In genomic region chr6:3748726-3749389, GRCh38 we compare ENCODE assay signal across 11 cellular contexts. TPM values are rescaled to one million over a fixed set of nuclear protein-coding genes. Genes with fewer than 3 reads are reported as not detected.
DNase-seq lines count a peak whose midpoint lies in the region; ATAC-seq and TF ChIP-seq lines count a peak whose summit lies in the region.
"Had no signal": no experiment of that assay in that cellular context is flagged by ENCODE, and none has a peak within 500 bp of the region (broad histone marks: within the 10 kb centered on the region; RNA-seq: fewer than 3 reads in every experiment).

No MANE protein-coding gene starts in this region.

- H3K4me2 ChIP-seq in GM23338, result no peak overlapping the region
- peak overlapping the region; percentile 98 for H3K4me2 ChIP-seq in mammary epithelial cell (ENCODE audit: insufficient read depth, low read depth, low read length)

- H3K4me3 ChIP-seq in GM23338, result no peak overlapping the region
- peak overlapping the region in 2 of 3 experiments; percentile 75 to 93 for H3K4me3 ChIP-seq in mammary epithelial cell (replicated peaks in 1 of 3; ENCODE audit: insufficient read depth in 1 of 3, low read depth in 2 of 3, low read length in 3 of 3)
- H3K4me3 ChIP-seq in left lung, result peak overlapping the region in 1 of 2 donors; percentile 66

- H3K36me3 ChIP-seq in GM23338 (ENCODE audit: insufficient read depth), result no peaks in the 10 kb centered on the region
- H3K36me3 ChIP-seq in mammary epithelial cell (ENCODE audit: insufficient read depth, low read length), result peaks cover 3% of the 10 kb centered on the region
- peaks cover 0 to 4% of the 10 kb centered on the region in 2 donors for H3K36me3 ChIP-seq in left lung

- no peaks in the 10 kb centered on the region for H3K9me3 Mint-ChIP-seq in GM23338
- no peaks in the 10 kb centered on the region for H3K9me3 Mint-ChIP-seq in stimulated activated effector memory CD8-positive, alpha-beta T cell treated with anti-CD3 and anti-CD28 coated beads, Interleukin-12 subunit alpha, Interleukin-12 subunit beta, amount 100 ng/mL, for 72 hours
- H3K9me3 Mint-ChIP-seq: activated CD4-positive, alpha-beta memory T cell treated with anti-CD3 and anti-CD28 coated beads, Interleukin-2, amount 10 ng/mL, durations not matched to agents 7 days and 5 days; central memory CD8-positive, alpha-beta T cell had no signal

- no peaks in the 10 kb centered on the region for H4K20me1 ChIP-seq in GM23338 (replicated peaks; ENCODE audit: insufficient read depth)
- H4K20me1 ChIP-seq in mammary epithelial cell (ENCODE audit: insufficient read depth, low read length), result no peaks in the 10 kb centered on the region

- no peak for DNase-seq in GM23338 (ENCODE audit: low spot score)
- no peak for DNase-seq in mammary epithelial cell
- no peak for DNase-seq in left lung
- DNase-seq in stimulated activated effector memory CD8-positive, alpha-beta T cell treated with anti-CD3 and anti-CD28 coated beads, Interleukin-12 subunit alpha, Interleukin-12 subunit beta, amount 100 ng/mL, for 72 hours (ENCODE audit: low spot score in 2 of 2), result no peak
- DNase-seq in NCI-H748 treated with DMSO at 0.1 percent for 48 hours (lab: John Stamatoyannopoulos, UW), result no peak
- DNase-seq in NCI-H2107 treated with DMSO at 0.1 percent for 48 hours (lab: John Stamatoyannopoulos, UW; ENCODE audit: unreplicated experiment), result no peak
- no peak for DNase-seq in central memory CD4-positive, alpha-beta T cell
- DNase-seq: NCI-H1092 had no signal

- 78% methylated on average over 6 of the region's 7 CpGs for WGBS in mammary epithelial cell (ENCODE audit: low coverage, missing lambda C conversion rate)

- H2AFZ ChIP-seq in GM23338 (no peak overlapping the region), mammary epithelial cell (ENCODE audit: low read depth, low read length) (no peak overlapping the region)

- in situ Hi-C loops in mammary epithelial cell (cut with MboI; ENCODE audit: low sequenced_read_pairs in 2 of 2), result loop anchor here in 1 of 2 donors (5.0 to 10.0 kb wide), 3 partner anchors 78 to 258 kb away; no protein-coding TSS in a partner anchor

- H3F3A ChIP-seq in GM23338 (replicated peaks; ENCODE audit: low read depth), result peaks cover 7% of the 10 kb centered on the region

- dilution Hi-C loops in mammary epithelial cell (cut with HindIII; ENCODE audit: low sequenced_read_pairs), result no loop called here

- H3K79me2 ChIP-seq in GM23338 (replicated peaks; ENCODE audit: insufficient read depth) (no peaks in the 10 kb centered on the region), mammary epithelial cell (ENCODE audit: insufficient read depth, low read length) (peaks cover 78% of the 10 kb centered on the region)

- peaks cover 30% of the 10 kb centered on the region for H3K4me1 Mint-ChIP-seq in GM23338
- peaks cover 32% of the 10 kb centered on the region for H3K4me1 Mint-ChIP-seq in stimulated activated effector memory CD8-positive, alpha-beta T cell treated with anti-CD3 and anti-CD28 coated beads, Interleukin-12 subunit alpha, Interleukin-12 subunit beta, amount 100 ng/mL, for 72 hours
- H3K4me1 Mint-ChIP-seq: central memory CD8-positive, alpha-beta T cell had no signal

- H3K9me3 ChIP-seq in mammary epithelial cell (replicated peaks; ENCODE audit: insufficient read depth, low read length) (no peaks in the 10 kb centered on the region), left lung (no peaks in the 10 kb centered on the region)

- no peak for TF ChIP-seq CTCF in GM23338 (conservative IDR thresholded peaks at IDR 0.05; ENCODE audit: low read depth in 2 of 2)
- no peak for TF ChIP-seq CTCF in mammary epithelial cell (conservative IDR thresholded peaks at IDR 0.05 in 1 of 2, IDR thresholded peaks at IDR 0.05 in 1 of 2; ENCODE audit: extremely low read depth in 1 of 2, insufficient read depth in 1 of 2, low read depth in 1 of 2, low read length in 2 of 2)
- TF ChIP-seq CTCF in left lung (IDR thresholded peaks at IDR 0.05), result no peak

- no peak overlapping the region for H3K9ac ChIP-seq in mammary epithelial cell (ENCODE audit: insufficient read depth, low read length)

- no TSS peak for BruUV-seq in mammary epithelial cell (replicated peaks; lab: Mats Ljungman, UMichigan)

- peaks cover 55% of the 10 kb centered on the region for H3K27me3 ChIP-seq in GM23338 (ENCODE audit: insufficient read depth)
- H3K27me3 ChIP-seq in mammary epithelial cell (ENCODE audit: insufficient read depth, low read length), result no peaks in the 10 kb centered on the region
- H3K27me3 ChIP-seq in left lung, result peaks cover 0 to 47% of the 10 kb centered on the region in 2 donors

- H3K27me3 Mint-ChIP-seq in GM23338 (ENCODE audit: insufficient read depth, low read depth, poor library complexity), result peaks cover 51% of the 10 kb centered on the region

- CTCF ChIA-PET in mammary epithelial cell (lab: Charles Lee; ENCODE audit: low non-redundant PET), result interaction anchor here (0.6 kb wide), 1 partner anchor 100 kb away, joined by 3 read pairs; no protein-coding TSS in a partner anchor

- H3K36me3 Mint-ChIP-seq in GM23338 (ENCODE audit: low read depth), result no peaks in the 10 kb centered on the region
- no peaks in the 10 kb centered on the region for H3K36me3 Mint-ChIP-seq in stimulated activated effector memory CD8-positive, alpha-beta T cell treated with anti-CD3 and anti-CD28 coated beads, Interleukin-12 subunit alpha, Interleukin-12 subunit beta, amount 100 ng/mL, for 72 hours

- ATAC-seq in GM23338 (no peak), left lung (no peak), HG03039 (IDR thresholded peaks at IDR 0.05; ENCODE audit: unreplicated experiment) (no peak)
- no peak for ATAC-seq in stimulated activated effector memory CD8-positive, alpha-beta T cell treated with anti-CD3 and anti-CD28 coated beads, Interleukin-12 subunit alpha, Interleukin-12 subunit beta, amount 100 ng/mL, for 72 hours

- peak overlapping the region; percentile 71; the same call in 1 of the 3 replicates for H3K4me3 Mint-ChIP-seq in GM23338
- peak overlapping the region; percentile 61 for H3K4me3 Mint-ChIP-seq in stimulated activated effector memory CD8-positive, alpha-beta T cell treated with anti-CD3 and anti-CD28 coated beads, Interleukin-12 subunit alpha, Interleukin-12 subunit beta, amount 100 ng/mL, for 72 hours

- H3K27ac ChIP-seq in GM23338 (ENCODE audit: low read depth) (no peak overlapping the region), mammary epithelial cell (ENCODE audit: insufficient read depth, low read depth, low read length) (peak overlapping the region; percentile 64), left lung (peak overlapping the region; percentile 92 to 98)

- no peaks in the 10 kb centered on the region for H3K9me2 ChIP-seq in GM23338 (ENCODE audit: insufficient read depth)

- intact Hi-C loops in mammary epithelial cell (cut with micrococcal nuclease), result loop anchor here (1.0 kb wide), 6 partner anchors 54 to 242 kb away; partner anchors contain the start of gene FAM50B
- intact Hi-C loops in left lung (cut with DNase I), result loop anchor here in 1 of 2 donors (5.0 to 10.0 kb wide), 3 partner anchors 78 to 246 kb away; no protein-coding TSS in a partner anchor

- H3K4me1 ChIP-seq in GM23338 (ENCODE audit: insufficient read depth), result peaks cover 12% of the 10 kb centered on the region
- peaks cover 33% of the 10 kb centered on the region for H3K4me1 ChIP-seq in mammary epithelial cell (ENCODE audit: insufficient read depth, low read length)
- H3K4me1 ChIP-seq in left lung, result peaks cover 14 to 73% of the 10 kb centered on the region in 2 donors

- H3K27ac Mint-ChIP-seq in GM23338, result no peak overlapping the region
- H3K27ac Mint-ChIP-seq in stimulated activated effector memory CD8-positive, alpha-beta T cell treated with anti-CD3 and anti-CD28 coated beads, Interleukin-12 subunit alpha, Interleukin-12 subunit beta, amount 100 ng/mL, for 72 hours, result no peak overlapping the region
- H3K27ac Mint-ChIP-seq: activated CD4-positive, alpha-beta memory T cell treated with anti-CD3 and anti-CD28 coated beads, Interleukin-2, amount 10 ng/mL, durations not matched to agents 7 days and 5 days had no signal

TF ChIP-seq in GM23338, 12 proteins besides CTCF, POLR2A, EP300 and RAD21:
- TF ChIP-seq EZH2 (IDR thresholded peaks at IDR 0.05; ENCODE audit: low read depth, unreplicated experiment), result no peak
- TF ChIP-seq CREB1 (CRISPR knock-in tag; IDR thresholded peaks at IDR 0.05; ENCODE audit: low read depth), result no peak
- TF ChIP-seq POLR2AphosphoS5 (IDR thresholded peaks at IDR 0.05; ENCODE audit: low read depth), result no peak
- TF ChIP-seq ETS1 (IDR thresholded peaks at IDR 0.05), result no peak
TF ChIP-seq in GM23338: peak in this region for 0.

RNA-seq across cellular contexts. Expression of gene PXDC1, which starts 2.7 kb away (rescaled TPM):
- 1.7 and 1.8 TPM in 2 replicates for total RNA-seq in GM23338 (2014; rRNA removed; shearing (Covaris generic))
- polyA plus RNA-seq in GM23338 (2016; fragmentation: Nextera tagmentation; extraction: Ambion mirVana) (0.78 and 1.2 TPM in 2 replicates), mammary epithelial cell (12.1 TPM)
- total RNA-seq in mammary epithelial cell (100 to 1,000 TPM in 1 of 2 donors, 10 to 100 TPM in 1; 40.4 to 180 TPM), left lung (10 to 100 TPM; 49.9 to 50.8 TPM)
- polyA minus RNA-seq in mammary epithelial cell, result 10.3 TPM

Comparison
In these comparisons a context has a peak if more than half of its experiments do, and no peak if none do; other contexts are left out.
1. RNA of gene PXDC1, which starts 2.7 kb away (total RNA-seq): 40.4 to 180 TPM in mammary epithelial cell and 49.9 to 50.8 TPM in left lung; 1.7 to 1.8 TPM in GM23338; every median in the first group is over 10 times any median in the second.